In the genomic region with DNA sequence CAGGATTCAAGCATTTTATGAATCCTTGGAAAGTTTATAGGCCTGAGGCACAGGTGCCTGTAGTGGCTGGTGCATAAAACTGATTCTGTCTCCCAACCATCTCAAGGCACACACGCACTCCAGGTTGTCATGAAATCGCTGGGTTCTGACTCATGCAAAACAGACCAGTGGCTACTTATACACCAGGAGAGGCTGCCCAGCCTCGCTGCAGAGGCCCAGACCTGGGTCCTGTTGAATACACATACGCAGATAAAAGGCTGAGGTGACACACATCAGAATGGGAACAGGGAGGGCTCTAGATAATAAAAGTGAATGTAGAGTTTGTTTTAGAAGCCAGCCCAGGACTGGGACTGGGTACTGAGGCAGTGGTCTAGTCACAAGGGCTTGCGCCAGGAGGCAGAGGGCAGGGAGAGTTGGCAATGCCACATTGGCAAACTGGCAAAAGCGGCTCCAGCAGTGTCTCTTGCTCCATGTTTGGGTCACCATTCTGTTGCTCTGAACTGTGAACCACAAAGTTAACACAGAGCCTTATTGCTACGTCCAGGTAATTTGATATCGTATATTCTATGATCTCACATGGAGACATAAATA, we compare ENCODE assay signal across 9 cellular contexts. TPM values are rescaled to one million over a fixed set of nuclear protein-coding genes. Genes with fewer than 3 reads are reported as not detected.
A peak's percentile ranks its signal among the peaks of the same experiment; 100 is the strongest.
DNase-seq lines count a peak whose midpoint lies in the region; ATAC-seq and TF ChIP-seq lines count a peak whose summit lies in the region.
"Had no signal": no experiment of that assay in that cellular context is flagged by ENCODE, and none has a peak within 500 bp of the region (broad histone marks: within the 10 kb centered on the region; RNA-seq: fewer than 3 reads in every experiment).

No MANE protein-coding gene starts in this region.

- 89 to 99% (median 95%) methylated on average over 8 of the region's 8 CpGs for WGBS in spleen, 5 donors

- H3K27me3 ChIP-seq in iPS-18a (ENCODE audit: control insufficient read depth, insufficient read depth, low read length) (no peaks in the 10 kb centered on the region), spleen (replicated peaks in 1 of 7) (peaks cover 0 to 6% (median 0%) of the 10 kb centered on the region in 7 donors)

- no peak overlapping the region for H3K27ac Mint-ChIP-seq in activated CD4-positive, alpha-beta T cell treated with anti-CD3 and anti-CD28 coated beads, Interleukin-2, amount 10 ng/mL, durations not matched to agents 24 days and 14 days
- no peak overlapping the region for H3K27ac Mint-ChIP-seq in activated B cell treated with CpG ODN at 0.5 μM for 24 hours

- ATAC-seq in activated B cell treated with CpG ODN at 0.5 μM for 24 hours (ENCODE audit: low read depth) = no peak
- ATAC-seq in HG02870 (IDR thresholded peaks at IDR 0.05; ENCODE audit: unreplicated experiment) = no peak

- H3K9me3 ChIP-seq in iPS-18a (ENCODE audit: control insufficient read depth, low read depth, low read length) = no peaks in the 10 kb centered on the region
- peaks cover 0 to 2% (median under 1%) of the 10 kb centered on the region in 8 donors for H3K9me3 ChIP-seq in spleen

- intact Hi-C loops in activated CD4-positive, alpha-beta T cell treated with anti-CD3 and anti-CD28 coated beads, Interleukin-2, amount 10 ng/mL, durations not matched to agents 24 days and 14 days (cut with micrococcal nuclease) = loop anchor here (10.0 kb wide), 1 partner anchor 585 kb away; a partner anchor contains a TSS
- intact Hi-C loops in activated B cell treated with CpG ODN at 0.5 μM for 24 hours (cut with micrococcal nuclease) (loop anchor here (5.0 to 10.0 kb wide), 5 partner anchors 488 to 1023 kb away; a partner anchor contains a TSS), spleen (cut with DNase I; ENCODE audit: low total_unique reads) (no loop called here)

- H3K27me3 Mint-ChIP-seq in activated CD4-positive, alpha-beta T cell treated with anti-CD3 and anti-CD28 coated beads, Interleukin-2, amount 10 ng/mL, durations not matched to agents 24 days and 14 days = peaks cover 3% of the 10 kb centered on the region
- H3K27me3 Mint-ChIP-seq in activated B cell treated with CpG ODN at 0.5 μM for 24 hours = no peaks in the 10 kb centered on the region

- no peaks in the 10 kb centered on the region for H3K4me1 ChIP-seq in iPS-18a (ENCODE audit: control insufficient read depth, low read depth, low read length)
- H3K4me1 ChIP-seq in spleen = peaks cover 0 to 16% (median 14%) of the 10 kb centered on the region in 6 donors

- peak overlapping the region; percentile 76 for H3K4me3 ChIP-seq in iPS-18a (ENCODE audit: low read length)
- H3K4me3 ChIP-seq in spleen = peak overlapping the region in 7 of 8 donors; percentile 56 to 77 (median 63)

- DNase-seq in activated CD4-positive, alpha-beta T cell treated with anti-CD3 and anti-CD28 coated beads, Interleukin-2, amount 10 ng/mL, durations not matched to agents 24 days and 14 days = peak; percentile 57
- DNase-seq in activated CD4-positive, alpha-beta T cell treated with anti-CD3 and anti-CD28 coated beads for 1 hour = no peak
- DNase-seq in activated B cell treated with CpG ODN at 0.5 μM for 24 hours (no peak), spleen (no peak), NCI-H748 treated with DMSO at 0.1 percent for 48 hours (lab: John Stamatoyannopoulos, UW) (no peak), NCI-H2029 (lab: John Stamatoyannopoulos, UW) (no peak)

- CTCF ChIA-PET in activated B cell treated with CpG ODN at 0.5 μM for 24 hours (lab: Charles Lee) = interaction anchor here (0.6 to 1.9 kb wide), 8 partner anchors 259 to 777 kb away, joined by 3 to 11 read pairs (median 4); a partner anchor contains a TSS

- no peaks in the 10 kb centered on the region for H3K36me3 Mint-ChIP-seq in activated CD4-positive, alpha-beta T cell treated with anti-CD3 and anti-CD28 coated beads, Interleukin-2, amount 10 ng/mL, durations not matched to agents 24 days and 14 days (ENCODE audit: low read depth)
- peaks cover 2% of the 10 kb centered on the region for H3K36me3 Mint-ChIP-seq in activated B cell treated with CpG ODN at 0.5 μM for 24 hours (ENCODE audit: low read depth)

- no peak for TF ChIP-seq POLR2A in spleen (IDR thresholded peaks at IDR 0.05)

- H3K9me3 Mint-ChIP-seq in activated CD4-positive, alpha-beta T cell treated with anti-CD3 and anti-CD28 coated beads, Interleukin-2, amount 10 ng/mL, durations not matched to agents 24 days and 14 days = no peaks in the 10 kb centered on the region
- peaks cover under 1% of the 10 kb centered on the region for H3K9me3 Mint-ChIP-seq in activated B cell treated with CpG ODN at 0.5 μM for 24 hours

- peak overlapping the region; percentile 61 for H3K9ac ChIP-seq in iPS-18a (ENCODE audit: low read length)

- TF ChIP-seq CTCF in activated B cell treated with CpG ODN at 0.5 μM for 24 hours (IDR thresholded peaks at IDR 0.05) (no peak), spleen (IDR thresholded peaks at IDR 0.05 in 8 of 11, conservative IDR thresholded peaks at IDR 0.05 in 3 of 11) (no peak)

- peaks cover 6% of the 10 kb centered on the region for H3K4me1 Mint-ChIP-seq in activated CD4-positive, alpha-beta T cell treated with anti-CD3 and anti-CD28 coated beads, Interleukin-2, amount 10 ng/mL, durations not matched to agents 24 days and 14 days
- H3K4me1 Mint-ChIP-seq in activated B cell treated with CpG ODN at 0.5 μM for 24 hours = peaks cover 8% of the 10 kb centered on the region

- no peaks in the 10 kb centered on the region for H3K36me3 ChIP-seq in iPS-18a (ENCODE audit: control insufficient read depth, low read depth, low read length)
- H3K36me3 ChIP-seq in spleen = no peaks in the 10 kb centered on the region

- POLR2A ChIA-PET in activated B cell treated with CpG ODN at 0.5 μM for 24 hours (lab: Charles Lee) = no interaction called here

- no peak overlapping the region for H3K27ac ChIP-seq in iPS-18a (ENCODE audit: low read length)
- H3K27ac ChIP-seq in spleen = peak overlapping the region in 1 of 8 donors; percentile 88

- peak overlapping the region; percentile 97 for H3K4me3 Mint-ChIP-seq in activated CD4-positive, alpha-beta T cell treated with anti-CD3 and anti-CD28 coated beads, Interleukin-2, amount 10 ng/mL, durations not matched to agents 24 days and 14 days
- H3K4me3 Mint-ChIP-seq in activated B cell treated with CpG ODN at 0.5 μM for 24 hours = peak overlapping the region; percentile 92

RNA-seq across cellular contexts. Expression of a gene that starts 13.6 kb away (rescaled TPM):
- total RNA-seq in activated CD4-positive, alpha-beta T cell treated with anti-CD3 and anti-CD28 coated beads, Interleukin-2, amount 10 ng/mL, durations not matched to agents 24 days and 14 days = not detected in 2 replicates
- not detected in 2 replicates for total RNA-seq in activated B cell treated with CpG ODN at 0.5 μM for 24 hours
- not detected for total RNA-seq in spleen
- polyA plus RNA-seq in spleen = not detected
- total RNA-seq: liver had no signal
- polyA plus RNA-seq: liver had no signal

RNA-seq across cellular contexts. Expression of a gene that starts 54.4 kb away (rescaled TPM):
- total RNA-seq in activated CD4-positive, alpha-beta T cell treated with anti-CD3 and anti-CD28 coated beads, Interleukin-2, amount 10 ng/mL, durations not matched to agents 24 days and 14 days = not detected in 2 replicates
- total RNA-seq in activated B cell treated with CpG ODN at 0.5 μM for 24 hours (not detected in 2 replicates), spleen (not detected)
- not detected for polyA plus RNA-seq in spleen
- total RNA-seq: liver had no signal
- polyA plus RNA-seq: liver had no signal
